In the genomic region with DNA sequence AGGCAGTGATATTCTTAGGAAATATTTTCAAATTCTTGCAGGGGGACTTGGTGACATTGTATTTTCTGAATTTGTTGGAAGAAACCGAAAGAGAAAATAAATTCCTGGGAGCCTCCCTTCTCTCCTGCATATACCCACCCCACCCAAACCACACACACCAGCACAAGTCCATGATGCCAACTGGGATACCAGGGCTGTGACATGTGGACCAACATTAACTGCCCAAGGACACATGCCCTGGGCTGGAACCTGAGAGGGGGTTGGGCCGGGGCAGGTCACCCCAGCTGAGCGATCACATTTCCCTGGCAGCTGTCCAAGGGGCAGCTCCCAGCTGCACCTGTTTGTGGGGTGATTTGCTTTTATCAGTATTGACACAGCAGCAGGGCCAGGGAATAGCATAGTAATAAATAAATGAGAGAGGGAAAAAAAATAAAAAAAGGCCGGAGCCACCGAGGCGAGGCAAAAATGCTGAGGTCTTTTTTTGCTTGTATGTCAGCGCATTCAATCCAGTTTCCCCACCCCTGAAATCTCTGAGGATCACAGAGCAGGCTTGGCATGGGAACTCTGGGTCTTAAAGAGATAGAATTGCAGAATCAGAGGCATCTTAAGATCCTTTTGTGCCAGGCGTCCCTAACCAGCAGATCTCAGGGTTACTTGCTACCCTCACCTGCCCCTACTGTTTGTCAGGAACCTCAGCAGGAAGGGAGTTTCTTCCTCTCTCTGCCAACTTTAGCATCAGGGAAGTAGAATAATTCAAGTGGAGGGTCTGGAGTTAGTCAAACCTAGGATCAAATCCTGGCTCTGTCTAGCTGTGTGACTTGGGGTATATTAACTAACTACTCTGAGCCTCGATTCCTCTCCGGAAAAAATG, we compare ENCODE assay signal across 1 cellular context.
TF ChIP-seq lines count a peak whose summit lies in the region.

No MANE protein-coding gene starts in this region.

TF ChIP-seq in HEK293, 187 proteins besides CTCF, POLR2A, EP300 and RAD21 (continued from another document and continues in another):
- TF ChIP-seq REST (tag by site-specific recombination; IDR thresholded peaks at IDR 0.05) = no peak; the same call in 1 of the 2 replicates
- TF ChIP-seq ZFHX2 (tag by site-specific recombination; conservative IDR thresholded peaks at IDR 0.05) = no peak
- TF ChIP-seq ZNF530 (tag by site-specific recombination; IDR thresholded peaks at IDR 0.05; ENCODE audit: low read depth) = no peak
- peak; percentile 68 for TF ChIP-seq OSR2 (tag by site-specific recombination; IDR thresholded peaks at IDR 0.05)
- no peak for TF ChIP-seq MEIS1 (CRISPR knock-in tag; IDR thresholded peaks at IDR 0.05; ENCODE audit: borderline replicate concordance)
- TF ChIP-seq ZNF555 (tag by site-specific recombination; conservative IDR thresholded peaks at IDR 0.05) = no peak
- no peak for TF ChIP-seq ZNF350 (tag by site-specific recombination; IDR thresholded peaks at IDR 0.05)
- TF ChIP-seq ZSCAN23 (tag by site-specific recombination; IDR thresholded peaks at IDR 0.05) = no peak
- TF ChIP-seq GFI1B (tag by site-specific recombination; IDR thresholded peaks at IDR 0.05) = no peak
- TF ChIP-seq GLI4 (tag by site-specific recombination; IDR thresholded peaks at IDR 0.05) = 0 out of 2 replicates have a peak, but pooled peaks have one; percentile 20
- no peak for TF ChIP-seq ZNF146 (tag by site-specific recombination; IDR thresholded peaks at IDR 0.05)
- no peak for TF ChIP-seq ZNF175 (tag by site-specific recombination; IDR thresholded peaks at IDR 0.05)
- no peak for TF ChIP-seq EGR2 (tag by site-specific recombination; IDR thresholded peaks at IDR 0.05; ENCODE audit: low read depth)
- no peak for TF ChIP-seq SALL2 (tag by site-specific recombination; IDR thresholded peaks at IDR 0.05; ENCODE audit: borderline replicate concordance)
- 0 out of 2 replicates have a peak, but pooled peaks have one; percentile 30 for TF ChIP-seq ZBTB48 (tag by site-specific recombination; IDR thresholded peaks at IDR 0.05)
- 0 out of 2 replicates have a peak, but pooled peaks have one; percentile 20 for TF ChIP-seq ZNF629 (tag by site-specific recombination; IDR thresholded peaks at IDR 0.05)
- no peak for TF ChIP-seq ZNF792 (tag by site-specific recombination; IDR thresholded peaks at IDR 0.05)
- TF ChIP-seq ZNF626 (tag by site-specific recombination; IDR thresholded peaks at IDR 0.05) = no peak
- no peak for TF ChIP-seq ZNF248 (tag by site-specific recombination; IDR thresholded peaks at IDR 0.05)
- TF ChIP-seq, protein P1, sequence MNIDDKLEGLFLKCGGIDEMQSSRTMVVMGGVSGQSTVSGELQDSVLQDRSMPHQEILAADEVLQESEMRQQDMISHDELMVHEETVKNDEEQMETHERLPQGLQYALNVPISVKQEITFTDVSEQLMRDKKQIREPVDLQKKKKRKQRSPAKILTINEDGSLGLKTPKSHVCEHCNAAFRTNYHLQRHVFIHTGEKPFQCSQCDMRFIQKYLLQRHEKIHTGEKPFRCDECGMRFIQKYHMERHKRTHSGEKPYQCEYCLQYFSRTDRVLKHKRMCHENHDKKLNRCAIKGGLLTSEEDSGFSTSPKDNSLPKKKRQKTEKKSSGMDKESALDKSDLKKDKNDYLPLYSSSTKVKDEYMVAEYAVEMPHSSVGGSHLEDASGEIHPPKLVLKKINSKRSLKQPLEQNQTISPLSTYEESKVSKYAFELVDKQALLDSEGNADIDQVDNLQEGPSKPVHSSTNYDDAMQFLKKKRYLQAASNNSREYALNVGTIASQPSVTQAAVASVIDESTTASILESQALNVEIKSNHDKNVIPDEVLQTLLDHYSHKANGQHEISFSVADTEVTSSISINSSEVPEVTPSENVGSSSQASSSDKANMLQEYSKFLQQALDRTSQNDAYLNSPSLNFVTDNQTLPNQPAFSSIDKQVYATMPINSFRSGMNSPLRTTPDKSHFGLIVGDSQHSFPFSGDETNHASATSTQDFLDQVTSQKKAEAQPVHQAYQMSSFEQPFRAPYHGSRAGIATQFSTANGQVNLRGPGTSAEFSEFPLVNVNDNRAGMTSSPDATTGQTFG (tag by site-specific recombination; IDR thresholded peaks at IDR 0.05; ENCODE audit: borderline replicate concordance) = no peak
- no peak for TF ChIP-seq ZNF48 (tag by site-specific recombination; IDR thresholded peaks at IDR 0.05)
- TF ChIP-seq ZNF155 (tag by site-specific recombination; IDR thresholded peaks at IDR 0.05) = no peak
- no peak for TF ChIP-seq ZNF658 (tag by site-specific recombination; IDR thresholded peaks at IDR 0.05)
- TF ChIP-seq ZNF624 (tag by site-specific recombination; IDR thresholded peaks at IDR 0.05) = no peak
- no peak for TF ChIP-seq ZNF623 (tag by site-specific recombination; IDR thresholded peaks at IDR 0.05)
- no peak for TF ChIP-seq ZNF324 (tag by site-specific recombination; IDR thresholded peaks at IDR 0.05)
- TF ChIP-seq SP7 (tag by site-specific recombination; IDR thresholded peaks at IDR 0.05) = peak; percentile 61
- no peak for TF ChIP-seq ZNF157 (tag by site-specific recombination; IDR thresholded peaks at IDR 0.05)
- no peak for TF ChIP-seq ZNF140 (tag by site-specific recombination; IDR thresholded peaks at IDR 0.05)
- TF ChIP-seq ZNF132 (tag by site-specific recombination; IDR thresholded peaks at IDR 0.05; ENCODE audit: borderline replicate concordance) = no peak
- no peak; the same call in 1 of the 2 replicates for TF ChIP-seq ZNF639 (tag by site-specific recombination; IDR thresholded peaks at IDR 0.05)
- no peak for TF ChIP-seq ZNF10 (tag by site-specific recombination; IDR thresholded peaks at IDR 0.05)
- TF ChIP-seq ZBTB49 (tag by site-specific recombination; IDR thresholded peaks at IDR 0.05; ENCODE audit: low read depth) = no peak
- TF ChIP-seq ZNF133 (tag by site-specific recombination; IDR thresholded peaks at IDR 0.05) = no peak
- no peak; the same call in 1 of the 2 replicates for TF ChIP-seq ZNF596 (tag by site-specific recombination; IDR thresholded peaks at IDR 0.05)
- TF ChIP-seq ZBTB8A (tag by site-specific recombination; IDR thresholded peaks at IDR 0.05) = no peak
- TF ChIP-seq, protein P2, sequence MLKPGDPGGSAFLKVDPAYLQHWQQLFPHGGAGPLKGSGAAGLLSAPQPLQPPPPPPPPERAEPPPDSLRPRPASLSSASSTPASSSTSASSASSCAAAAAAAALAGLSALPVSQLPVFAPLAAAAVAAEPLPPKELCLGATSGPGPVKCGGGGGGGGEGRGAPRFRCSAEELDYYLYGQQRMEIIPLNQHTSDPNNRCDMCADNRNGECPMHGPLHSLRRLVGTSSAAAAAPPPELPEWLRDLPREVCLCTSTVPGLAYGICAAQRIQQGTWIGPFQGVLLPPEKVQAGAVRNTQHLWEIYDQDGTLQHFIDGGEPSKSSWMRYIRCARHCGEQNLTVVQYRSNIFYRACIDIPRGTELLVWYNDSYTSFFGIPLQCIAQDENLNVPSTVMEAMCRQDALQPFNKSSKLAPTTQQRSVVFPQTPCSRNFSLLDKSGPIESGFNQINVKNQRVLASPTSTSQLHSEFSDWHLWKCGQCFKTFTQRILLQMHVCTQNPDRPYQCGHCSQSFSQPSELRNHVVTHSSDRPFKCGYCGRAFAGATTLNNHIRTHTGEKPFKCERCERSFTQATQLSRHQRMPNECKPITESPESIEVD (tag by site-specific recombination; IDR thresholded peaks at IDR 0.05) = peak; percentile 27
- no peak for TF ChIP-seq ZNF670 (tag by site-specific recombination; IDR thresholded peaks at IDR 0.05; ENCODE audit: low read depth)
- TF ChIP-seq ZFP37 (tag by site-specific recombination; IDR thresholded peaks at IDR 0.05) = 0 out of 2 replicates have a peak, but pooled peaks have one; percentile 26
- no peak for TF ChIP-seq ZNF664 (tag by site-specific recombination; IDR thresholded peaks at IDR 0.05)
- TF ChIP-seq, protein P3, sequence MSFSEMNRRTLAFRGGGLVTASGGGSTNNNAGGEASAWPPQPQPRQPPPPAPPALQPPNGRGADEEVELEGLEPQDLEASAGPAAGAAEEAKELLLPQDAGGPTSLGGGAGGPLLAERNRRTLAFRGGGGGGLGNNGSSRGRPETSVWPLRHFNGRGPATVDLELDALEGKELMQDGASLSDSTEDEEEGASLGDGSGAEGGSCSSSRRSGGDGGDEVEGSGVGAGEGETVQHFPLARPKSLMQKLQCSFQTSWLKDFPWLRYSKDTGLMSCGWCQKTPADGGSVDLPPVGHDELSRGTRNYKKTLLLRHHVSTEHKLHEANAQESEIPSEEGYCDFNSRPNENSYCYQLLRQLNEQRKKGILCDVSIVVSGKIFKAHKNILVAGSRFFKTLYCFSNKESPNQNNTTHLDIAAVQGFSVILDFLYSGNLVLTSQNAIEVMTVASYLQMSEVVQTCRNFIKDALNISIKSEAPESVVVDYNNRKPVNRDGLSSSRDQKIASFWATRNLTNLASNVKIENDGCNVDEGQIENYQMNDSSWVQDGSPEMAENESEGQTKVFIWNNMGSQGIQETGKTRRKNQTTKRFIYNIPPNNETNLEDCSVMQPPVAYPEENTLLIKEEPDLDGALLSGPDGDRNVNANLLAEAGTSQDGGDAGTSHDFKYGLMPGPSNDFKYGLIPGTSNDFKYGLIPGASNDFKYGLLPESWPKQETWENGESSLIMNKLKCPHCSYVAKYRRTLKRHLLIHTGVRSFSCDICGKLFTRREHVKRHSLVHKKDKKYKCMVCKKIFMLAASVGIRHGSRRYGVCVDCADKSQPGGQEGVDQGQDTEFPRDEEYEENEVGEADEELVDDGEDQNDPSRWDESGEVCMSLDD (tag by site-specific recombination; IDR thresholded peaks at IDR 0.05) = no peak
- TF ChIP-seq, protein P4, sequence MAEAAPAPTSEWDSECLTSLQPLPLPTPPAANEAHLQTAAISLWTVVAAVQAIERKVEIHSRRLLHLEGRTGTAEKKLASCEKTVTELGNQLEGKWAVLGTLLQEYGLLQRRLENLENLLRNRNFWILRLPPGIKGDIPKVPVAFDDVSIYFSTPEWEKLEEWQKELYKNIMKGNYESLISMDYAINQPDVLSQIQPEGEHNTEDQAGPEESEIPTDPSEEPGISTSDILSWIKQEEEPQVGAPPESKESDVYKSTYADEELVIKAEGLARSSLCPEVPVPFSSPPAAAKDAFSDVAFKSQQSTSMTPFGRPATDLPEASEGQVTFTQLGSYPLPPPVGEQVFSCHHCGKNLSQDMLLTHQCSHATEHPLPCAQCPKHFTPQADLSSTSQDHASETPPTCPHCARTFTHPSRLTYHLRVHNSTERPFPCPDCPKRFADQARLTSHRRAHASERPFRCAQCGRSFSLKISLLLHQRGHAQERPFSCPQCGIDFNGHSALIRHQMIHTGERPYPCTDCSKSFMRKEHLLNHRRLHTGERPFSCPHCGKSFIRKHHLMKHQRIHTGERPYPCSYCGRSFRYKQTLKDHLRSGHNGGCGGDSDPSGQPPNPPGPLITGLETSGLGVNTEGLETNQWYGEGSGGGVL (tag by site-specific recombination; IDR thresholded peaks at IDR 0.05) = no peak
- TF ChIP-seq ZNF433 (tag by site-specific recombination; IDR thresholded peaks at IDR 0.05; ENCODE audit: low read depth) = no peak
- TF ChIP-seq ZNF510 (tag by site-specific recombination; IDR thresholded peaks at IDR 0.05; ENCODE audit: insufficient replicate concordance) = no peak
- TF ChIP-seq KLF16 (tag by site-specific recombination; IDR thresholded peaks at IDR 0.05) = no peak
- TF ChIP-seq ZBTB17 (tag by site-specific recombination; IDR thresholded peaks at IDR 0.05) = peak; percentile 77
- no peak for TF ChIP-seq ZNF214 (tag by site-specific recombination; IDR thresholded peaks at IDR 0.05; ENCODE audit: borderline replicate concordance)
- TF ChIP-seq ZNF473 (tag by site-specific recombination; IDR thresholded peaks at IDR 0.05) = no peak
- TF ChIP-seq ZNF366 (tag by site-specific recombination; conservative IDR thresholded peaks at IDR 0.05) = 0 out of 2 replicates have a peak, but pooled peaks have one; percentile 20
- no peak for TF ChIP-seq ZNF501 (tag by site-specific recombination; IDR thresholded peaks at IDR 0.05)
